17 cellular contexts compared by ENCODE assay signal in genomic region chr3:53597136-53597915, GRCh38.
A peak's percentile ranks its signal among the peaks of the same experiment; 100 is the strongest.
DNase-seq lines count a peak whose midpoint lies in the region; ATAC-seq and TF ChIP-seq lines count a peak whose summit lies in the region.
"Had no signal": no experiment of that assay in that cellular context is flagged by ENCODE, and none has a peak within 500 bp of the region (broad histone marks: within the 10 kb centered on the region; RNA-seq: fewer than 3 reads in every experiment).

No MANE protein-coding gene starts in this region.

- H3K4me1 ChIP-seq in Loucy (ENCODE audit: insufficient read depth, low read length, poor library complexity, severe bottlenecking) (peaks cover 21% of the 10 kb centered on the region), neuronal stem cell (ENCODE audit: control insufficient read depth in 2 of 2, insufficient read depth in 1 of 2, low read depth in 1 of 2, low read length in 2 of 2) (no peaks in the 10 kb centered on the region), tibial nerve (no peaks in the 10 kb centered on the region)

- no peak for TF ChIP-seq POLR2A in tibial nerve (IDR thresholded peaks at IDR 0.05)

- H2BK5ac ChIP-seq in neuronal stem cell (ENCODE audit: low read length): no peak overlapping the region

- H3K79me2 ChIP-seq in Loucy (ENCODE audit: insufficient read depth, low read length): no peaks in the 10 kb centered on the region

- no peak overlapping the region for H3K4ac ChIP-seq in neuronal stem cell (ENCODE audit: low read length)

- no peak for TF ChIP-seq EP300 in tibial nerve (IDR thresholded peaks at IDR 0.05)

- H3K18ac ChIP-seq in neuronal stem cell (ENCODE audit: low read length): no peak overlapping the region

- H3K36me3 ChIP-seq in Loucy (ENCODE audit: insufficient read depth, low read length) (no peaks in the 10 kb centered on the region), neuronal stem cell (replicated peaks in 1 of 2; ENCODE audit: control insufficient read depth in 2 of 2, insufficient read depth in 2 of 2, low read length in 2 of 2) (no peaks in the 10 kb centered on the region), tibial nerve (no peaks in the 10 kb centered on the region)

- no peak overlapping the region for H3K14ac ChIP-seq in neuronal stem cell (ENCODE audit: low read length)

- H2BK15ac ChIP-seq in neuronal stem cell (ENCODE audit: low read length): no peak overlapping the region

- no peak overlapping the region for H4K91ac ChIP-seq in neuronal stem cell (ENCODE audit: low read depth, low read length, poor library complexity)

- no peaks in the 10 kb centered on the region for H4K20me1 ChIP-seq in Loucy (ENCODE audit: insufficient read depth, low read length, poor library complexity, severe bottlenecking)

- no peak overlapping the region for H4K8ac ChIP-seq in neuronal stem cell (ENCODE audit: low read depth, low read length)

- no peak overlapping the region for H2BK120ac ChIP-seq in neuronal stem cell (ENCODE audit: low read depth, low read length)

- H3K9me3 ChIP-seq in Loucy (ENCODE audit: insufficient read depth, low read depth, low read length) (no peaks in the 10 kb centered on the region), neuronal stem cell (replicated peaks in 1 of 2; ENCODE audit: control insufficient read depth in 2 of 2, insufficient read depth in 1 of 2, low read depth in 1 of 2, low read length in 2 of 2) (no peaks in the 10 kb centered on the region), tibial nerve (peaks cover 0 to 6% (median 0%) of the 10 kb centered on the region in 4 donors)

- H3K9ac ChIP-seq in Loucy (ENCODE audit: low read depth, low read length, poor library complexity, severe bottlenecking) (peak overlapping the region; percentile 26), neuronal stem cell (ENCODE audit: low read depth, low read length, poor library complexity) (no peak overlapping the region)

- H3K27me3 ChIP-seq in Loucy (ENCODE audit: insufficient read depth, low read length, poor library complexity, severe bottlenecking): no peaks in the 10 kb centered on the region
- H3K27me3 ChIP-seq in neuronal stem cell (ENCODE audit: control insufficient read depth in 3 of 3, insufficient read depth in 3 of 3, low read depth in 1 of 3, low read length in 3 of 3): no peaks in the 10 kb centered on the region
- H3K27me3 ChIP-seq in tibial nerve: no peaks in the 10 kb centered on the region

- no peak for ATAC-seq in HG03354 (IDR thresholded peaks at IDR 0.05; ENCODE audit: poor library complexity, severe bottlenecking, unreplicated experiment)
- no peak for ATAC-seq in HG02623 (IDR thresholded peaks at IDR 0.05; ENCODE audit: unreplicated experiment)
- ATAC-seq: HCT116 had no signal

- DNase-seq in DMS 273 (lab: John Stamatoyannopoulos, UW; ENCODE audit: unreplicated experiment) (peak; percentile 3), DMS 273 treated with DMSO at 0.1 percent for 48 hours (lab: John Stamatoyannopoulos, UW) (no peak), iris pigment epithelial cell (ENCODE audit: low read depth) (peak; percentile 1), neuronal stem cell (ENCODE audit: low spot score) (no peak), tibial nerve (ENCODE audit: low spot score in 2 of 2) (no peak)
- DNase-seq: C1 segment of cervical spinal cord; DMS153; NCI-H1436; NCI-H2081; NCI-H69; NK-92 treated with Interleukin-12 subunit alpha and Interleukin-12 subunit beta, amount 100 ng/mL, for 24 hours had no signal

- H2AFZ ChIP-seq in Loucy (ENCODE audit: low read length) (peak overlapping the region; percentile 23), neuronal stem cell (ENCODE audit: low read length) (peak overlapping the region; percentile 33)

- H3K79me1 ChIP-seq in neuronal stem cell (ENCODE audit: low read depth, low read length): no peaks in the 10 kb centered on the region

- H3K4me3 ChIP-seq in Loucy (ENCODE audit: low read length, poor library complexity, severe bottlenecking) (peak overlapping the region; percentile 10), neuronal stem cell (ENCODE audit: low read length in 2 of 2) (no peak overlapping the region), tibial nerve (no peak overlapping the region)

- no peak overlapping the region for H2BK12ac ChIP-seq in neuronal stem cell (ENCODE audit: low read length)

- H3F3A ChIP-seq in Loucy (ENCODE audit: low read depth): 0 out of 2 replicates have a peak, but pooled peaks cover 4% of the 10 kb centered on the region

- TF ChIP-seq CTCF in Loucy (conservative IDR thresholded peaks at IDR 0.05; ENCODE audit: low read length): no peak
- TF ChIP-seq CTCF in tibial nerve (IDR thresholded peaks at IDR 0.05): no peak

- H3K9me2 ChIP-seq in Loucy (replicated peaks; ENCODE audit: low read depth, low read length): no peaks in the 10 kb centered on the region

- H2AK5ac ChIP-seq in neuronal stem cell (ENCODE audit: low read depth, low read length): no peak overlapping the region

- H3K27ac ChIP-seq in neuronal stem cell (replicated peaks; ENCODE audit: low read length) (no peak overlapping the region), tibial nerve (no peak overlapping the region)
- H3K27ac ChIP-seq: 22Rv1, RWPE1 had no signal

- no peak overlapping the region for H3K23ac ChIP-seq in neuronal stem cell (ENCODE audit: low read depth, low read length, poor library complexity)

- H3K4me2 ChIP-seq in Loucy (ENCODE audit: low read depth, low read length, poor library complexity, severe bottlenecking) (peak overlapping the region; percentile 68), neuronal stem cell (ENCODE audit: insufficient read depth, low read length, poor library complexity, severe bottlenecking) (no peak overlapping the region)

- WGBS in neuronal stem cell (ENCODE audit: extremely low coverage in 2 of 2, insufficient read length in 2 of 2, insufficient replicate concordance in 1 of 2), 2 donors: no CpG with 5 or more reads among the region's 4 CpGs
- WGBS in tibial nerve, 2 donors: 67 to 76% methylated on average over 4 of the region's 4 CpGs

Comparison
In these comparisons a context has a peak if more than half of its experiments do, and no peak if none do; other contexts are left out.
1. DNase-seq: peak in DMS 273 (single experiment) and iris pigment epithelial cell (single experiment); none in DMS 273 treated with DMSO at 0.1 percent for 48 hours (single experiment), neuronal stem cell (single experiment) and tibial nerve (0 of 2).